ENCODE assay signal across 9 cellular contexts in genomic region chr12:31896514-31897039, GRCh38.
DNase-seq lines count a peak whose midpoint lies in the region; ATAC-seq and FAIRE-seq lines count a peak whose summit lies in the region.
"Had no signal": no experiment of that assay in that cellular context is flagged by ENCODE, and none has a peak within 500 bp of the region (broad histone marks: within the 10 kb centered on the region; RNA-seq: fewer than 3 reads in every experiment).

No MANE protein-coding gene starts in this region.

- no peak overlapping the region for H3K4me3 ChIP-seq in small intestine (ENCODE audit: low read depth in 1 of 2, low read length in 2 of 2)

- 47 to 58% (median 53%) methylated on average over 6 of the region's 6 CpGs for WGBS in small intestine, 3 donors

- H3K9me3 ChIP-seq in small intestine (ENCODE audit: control insufficient read depth, low read depth) = no peaks in the 10 kb centered on the region

- H3K27me3 ChIP-seq in small intestine (ENCODE audit: control insufficient read depth in 2 of 2, insufficient read depth in 2 of 2, low read length in 2 of 2) = no peaks in the 10 kb centered on the region

- peaks cover 0 to 11% of the 10 kb centered on the region in 2 donors for H3K4me1 ChIP-seq in small intestine (ENCODE audit: control insufficient read depth in 2 of 2, insufficient read depth in 1 of 2, low read depth in 1 of 2, low read length in 1 of 2)

- DNase-seq in NK-92 treated with Interleukin-12 subunit alpha and Interleukin-12 subunit beta, amount 100 ng/mL, for 24 hours (lab: John Stamatoyannopoulos, UW) = peak; percentile 73
- DNase-seq in NK-92 (lab: John Stamatoyannopoulos, UW; ENCODE audit: unreplicated experiment) = no peak
- DNase-seq in activated CD4-positive, alpha-beta T cell treated with anti-CD3 and anti-CD28 coated beads for 1 hour = peak; percentile 72
- peak; percentile 46 to 84 for DNase-seq in dermis microvascular lymphatic vessel endothelial cell (ENCODE audit: low read depth in 2 of 2)
- DNase-seq in small intestine = peak; percentile 78
- DNase-seq in substantia nigra (lab: John Stamatoyannopoulos, UW) = no peak
- no peak for DNase-seq in HTR-8/SVneo (ENCODE audit: insufficient read length, low spot score)

- no peaks in the 10 kb centered on the region for H3K36me3 ChIP-seq in small intestine (ENCODE audit: control insufficient read depth in 2 of 2, insufficient read depth in 2 of 2, low read length in 2 of 2)

- FAIRE-seq in small intestine (lab: Jason Lieb, UNC) (peak; percentile 41), HTR-8/SVneo (lab: Jason Lieb, UNC) (no peak)

- ATAC-seq in HG03520 (IDR thresholded peaks at IDR 0.05; ENCODE audit: unreplicated experiment) = peak; percentile 96

- H3K27ac ChIP-seq in small intestine (ENCODE audit: low read depth in 1 of 2, low read length in 1 of 2) (peak overlapping the region in 1 of 2 donors; percentile 58), substantia nigra (ENCODE audit: low read depth, low read length, poor library complexity, severe bottlenecking) (no peak overlapping the region)
- H3K27ac ChIP-seq: 22Rv1 had no signal

Comparison
In these comparisons a context has a peak if more than half of its experiments do, and no peak if none do; other contexts are left out.
1. DNase-seq: peak in NK-92 treated with Interleukin-12 subunit alpha and Interleukin-12 subunit beta, amount 100 ng/mL, for 24 hours (single experiment), activated CD4-positive, alpha-beta T cell treated with anti-CD3 and anti-CD28 coated beads for 1 hour (single experiment), dermis microvascular lymphatic vessel endothelial cell (2 of 2) and small intestine (single experiment); none in NK-92 (single experiment), substantia nigra (0 of 49) and HTR-8/SVneo (single experiment).